In the genomic region with DNA sequence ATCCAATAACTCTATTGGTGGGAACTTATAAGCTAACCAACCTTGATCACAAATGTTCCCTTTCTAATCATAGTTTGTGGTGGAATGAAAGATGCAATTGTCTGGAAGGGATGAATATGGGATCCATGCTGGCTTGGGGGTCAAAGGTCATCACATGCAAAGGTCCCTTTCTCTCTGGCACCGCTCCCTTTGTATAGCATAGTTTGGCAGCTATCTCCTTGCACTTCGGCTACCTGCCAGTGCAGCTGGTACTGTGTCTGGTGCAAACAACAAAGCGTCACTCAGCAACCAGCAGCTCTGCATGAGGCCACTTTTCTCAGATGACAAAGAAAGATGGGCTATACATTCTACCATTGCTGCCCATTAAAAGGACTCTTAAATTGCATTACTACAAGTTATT, we compare ENCODE assay signal across 1 cellular context.
TF ChIP-seq lines count a peak whose summit lies in the region.

No MANE protein-coding gene starts in this region.

TF ChIP-seq in K562, 482 proteins besides CTCF, POLR2A, EP300 and RAD21 (continued from another document):
- TF ChIP-seq NR2C1 (IDR thresholded peaks at IDR 0.05) (peak; percentile 54; the same call in 1 of the 2 replicates), NR2C1 (tag; IDR thresholded peaks at IDR 0.05) (peak; percentile 59), CBX3 (IDR thresholded peaks at IDR 0.05; ENCODE audit: borderline replicate concordance in 1 of 2, low read length in 2 of 2) (no peak), MBD2 (IDR thresholded peaks at IDR 0.05; ENCODE audit: borderline replicate concordance, low read depth) (no peak)
- TF ChIP-seq, protein P1, sequence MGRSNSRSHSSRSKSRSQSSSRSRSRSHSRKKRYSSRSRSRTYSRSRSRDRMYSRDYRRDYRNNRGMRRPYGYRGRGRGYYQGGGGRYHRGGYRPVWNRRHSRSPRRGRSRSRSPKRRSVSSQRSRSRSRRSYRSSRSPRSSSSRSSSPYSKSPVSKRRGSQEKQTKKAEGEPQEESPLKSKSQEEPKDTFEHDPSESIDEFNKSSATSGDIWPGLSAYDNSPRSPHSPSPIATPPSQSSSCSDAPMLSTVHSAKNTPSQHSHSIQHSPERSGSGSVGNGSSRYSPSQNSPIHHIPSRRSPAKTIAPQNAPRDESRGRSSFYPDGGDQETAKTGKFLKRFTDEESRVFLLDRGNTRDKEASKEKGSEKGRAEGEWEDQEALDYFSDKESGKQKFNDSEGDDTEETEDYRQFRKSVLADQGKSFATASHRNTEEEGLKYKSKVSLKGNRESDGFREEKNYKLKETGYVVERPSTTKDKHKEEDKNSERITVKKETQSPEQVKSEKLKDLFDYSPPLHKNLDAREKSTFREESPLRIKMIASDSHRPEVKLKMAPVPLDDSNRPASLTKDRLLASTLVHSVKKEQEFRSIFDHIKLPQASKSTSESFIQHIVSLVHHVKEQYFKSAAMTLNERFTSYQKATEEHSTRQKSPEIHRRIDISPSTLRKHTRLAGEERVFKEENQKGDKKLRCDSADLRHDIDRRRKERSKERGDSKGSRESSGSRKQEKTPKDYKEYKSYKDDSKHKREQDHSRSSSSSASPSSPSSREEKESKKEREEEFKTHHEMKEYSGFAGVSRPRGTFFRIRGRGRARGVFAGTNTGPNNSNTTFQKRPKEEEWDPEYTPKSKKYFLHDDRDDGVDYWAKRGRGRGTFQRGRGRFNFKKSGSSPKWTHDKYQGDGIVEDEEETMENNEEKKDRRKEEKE (IDR thresholded peaks at IDR 0.05; ENCODE audit: borderline replicate concordance in 1 of 2, control insufficient read depth in 1 of 2, low read depth in 2 of 2, low read length in 1 of 2) = no peak
TF ChIP-seq in K562: peak in this region for 2.
